ENCODE assay signal across 13 cellular contexts in the genomic region with DNA sequence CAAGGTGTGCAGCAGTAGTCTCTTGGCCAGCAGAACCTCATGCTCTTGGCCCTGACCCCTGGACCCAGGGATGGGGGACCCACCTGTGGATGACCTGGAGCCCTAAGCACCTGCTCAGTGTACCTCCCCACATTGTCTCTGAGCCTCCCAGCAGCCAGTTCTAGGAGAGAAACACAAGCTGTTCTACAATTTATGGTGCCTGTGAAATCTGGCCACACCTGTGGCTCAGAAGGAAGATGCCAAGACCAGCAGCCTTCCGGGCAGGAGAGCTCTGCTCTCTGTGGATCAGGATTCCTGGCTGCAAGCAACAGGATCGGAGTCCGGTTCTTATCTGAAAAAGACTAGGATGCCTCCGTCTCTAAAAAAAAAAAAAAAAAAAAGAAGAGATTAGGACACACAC.
"Had no signal": no experiment of that assay in that cellular context is flagged by ENCODE, and none has a peak within 500 bp of the region (broad histone marks: within the 10 kb centered on the region; RNA-seq: fewer than 3 reads in every experiment).

No MANE protein-coding gene starts in this region.

- H3K27me3 ChIP-seq: testis had no signal

- H3K9me3 ChIP-seq: gastrocnemius medialis, heart right ventricle, testis had no signal

- H3K4me1 ChIP-seq: esophagus muscularis mucosa, gastrocnemius medialis, testis had no signal

- H3K27ac ChIP-seq: epithelial cell of prostate, esophagus muscularis mucosa, gastrocnemius medialis, heart right ventricle, testis had no signal

- ATAC-seq: effector memory CD8-positive, alpha-beta T cell; gastrocnemius medialis; heart right ventricle; natural killer cell; sciatic nerve; stimulated activated naive B cell treated with anti-CD40 and anti-IgM and Interleukin-4, amounts not matched to agents 10 μg/mL and 1 μg/mL and 100 μg/mL, for 72 hours had no signal

- H3K36me3 ChIP-seq: esophagus muscularis mucosa, gastrocnemius medialis, heart right ventricle had no signal

- DNase-seq: effector memory CD8-positive, alpha-beta T cell; gastrocnemius medialis; heart right ventricle; islet precursor cell; natural killer cell; stimulated activated CD4-positive, alpha-beta T cell treated with anti-CD3 and anti-CD28 coated beads, Interleukin-2, amount 100 ng/mL, for 24 hours; stimulated activated CD4-positive, alpha-beta T cell treated with anti-CD3 and anti-CD28 coated beads, Interleukin-4, amount 100 ng/mL, for 4 hours; stimulated activated naive B cell treated with anti-CD40 and anti-IgM and Interleukin-4, amounts not matched to agents 10 μg/mL and 1 μg/mL and 100 μg/mL, for 72 hours; stimulated activated naive CD8-positive, alpha-beta T cell treated with anti-CD3 and anti-CD28 coated beads, Interleukin-15, amount 100 ng/mL, for 72 hours; testis had no signal

- H3K4me3 ChIP-seq: esophagus muscularis mucosa, gastrocnemius medialis, heart right ventricle, testis had no signal
